Comparison of ENCODE assay signal across 19 cellular contexts in the genomic region with DNA sequence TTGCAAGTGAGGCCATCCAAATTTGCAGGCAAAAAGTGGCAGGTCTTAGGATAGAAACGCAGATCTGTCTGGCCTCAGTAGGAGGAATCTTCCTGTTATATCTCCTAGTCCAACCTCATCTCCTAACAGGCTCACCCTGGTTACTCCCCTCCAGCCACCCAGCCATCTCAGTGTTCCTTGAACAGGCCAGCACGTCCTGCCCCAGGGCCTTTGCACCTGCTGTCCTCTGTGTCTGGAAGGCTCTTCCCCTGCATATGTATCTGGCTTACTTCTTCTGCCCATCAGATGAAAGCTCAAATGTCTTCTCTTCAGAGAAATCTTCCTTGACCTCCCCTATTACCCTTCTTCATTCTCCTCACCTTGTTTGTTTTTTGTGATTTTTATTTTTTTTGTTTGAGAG.
"Had no signal": no experiment of that assay in that cellular context is flagged by ENCODE, and none has a peak within 500 bp of the region (broad histone marks: within the 10 kb centered on the region; RNA-seq: fewer than 3 reads in every experiment).

No MANE protein-coding gene starts in this region.

- H3K4me3 ChIP-seq: esophagus squamous epithelium, psoas muscle, spleen, thoracic aorta, transverse colon had no signal

- H3K4me1 ChIP-seq: esophagus squamous epithelium, parathyroid adenoma, psoas muscle, spleen, transverse colon had no signal

- H3K9me3 Mint-ChIP-seq: effector memory CD8-positive, alpha-beta T cell; nephron progenitor cell; stimulated activated naive B cell treated with anti-CD40 and anti-IgM and Interleukin-4, amounts not matched to agents 10 μg/mL and 1 μg/mL and 100 μg/mL, for 72 hours; stimulated activated naive CD8-positive, alpha-beta T cell treated with anti-CD3 and anti-CD28 coated beads, Interleukin-15, amount 100 ng/mL, for 72 hours had no signal

- H3K27me3 ChIP-seq: spleen, transverse colon had no signal

- FAIRE-seq: islet of Langerhans had no signal

- H3K36me3 Mint-ChIP-seq: naive thymus-derived CD4-positive, alpha-beta T cell; stimulated activated naive B cell treated with anti-CD40 and anti-IgM and Interleukin-4, amounts not matched to agents 10 μg/mL and 1 μg/mL and 100 μg/mL, for 72 hours had no signal

- H3K4me3 Mint-ChIP-seq: effector memory CD8-positive, alpha-beta T cell; naive thymus-derived CD4-positive, alpha-beta T cell; nephron progenitor cell; stimulated activated naive B cell treated with anti-CD40 and anti-IgM and Interleukin-4, amounts not matched to agents 10 μg/mL and 1 μg/mL and 100 μg/mL, for 72 hours; stimulated activated naive CD8-positive, alpha-beta T cell treated with anti-CD3 and anti-CD28 coated beads, Interleukin-15, amount 100 ng/mL, for 72 hours had no signal

- H3K27ac ChIP-seq: epithelial cell of prostate, esophagus squamous epithelium, parathyroid adenoma, psoas muscle, spleen, thoracic aorta, transverse colon had no signal

- DNase-seq: effector memory CD8-positive, alpha-beta T cell; esophagus squamous epithelium; foreskin fibroblast; kidney glomerular epithelial cell; mesendoderm; naive thymus-derived CD4-positive, alpha-beta T cell; psoas muscle; spleen; stimulated activated CD4-positive, alpha-beta T cell treated with anti-CD3 and anti-CD28 coated beads, Interleukin-15, amount 100 ng/mL, for 24 hours; stimulated activated CD4-positive, alpha-beta T cell treated with anti-CD3 and anti-CD28 coated beads, Interleukin-1b, Interleukin-23, amount 100 ng/mL, for 48 hours; stimulated activated CD4-positive, alpha-beta T cell treated with anti-CD3 and anti-CD28 coated beads, Interleukin-4, amount 100 ng/mL, for 24 hours; stimulated activated naive B cell treated with anti-CD40 and anti-IgM and Interleukin-4, amounts not matched to agents 10 μg/mL and 1 μg/mL and 100 μg/mL, for 72 hours; stimulated activated naive CD8-positive, alpha-beta T cell treated with anti-CD3 and anti-CD28 coated beads, Interleukin-15, amount 100 ng/mL, for 72 hours; transverse colon had no signal

- H2AFZ ChIP-seq: parathyroid adenoma had no signal

- H3K9me3 ChIP-seq: esophagus squamous epithelium, psoas muscle, spleen, thoracic aorta, transverse colon had no signal

- H3K27ac Mint-ChIP-seq: effector memory CD8-positive, alpha-beta T cell; naive thymus-derived CD4-positive, alpha-beta T cell; nephron progenitor cell; stimulated activated naive B cell treated with anti-CD40 and anti-IgM and Interleukin-4, amounts not matched to agents 10 μg/mL and 1 μg/mL and 100 μg/mL, for 72 hours had no signal

- H3K4me1 Mint-ChIP-seq: naive thymus-derived CD4-positive, alpha-beta T cell; stimulated activated naive B cell treated with anti-CD40 and anti-IgM and Interleukin-4, amounts not matched to agents 10 μg/mL and 1 μg/mL and 100 μg/mL, for 72 hours; stimulated activated naive CD8-positive, alpha-beta T cell treated with anti-CD3 and anti-CD28 coated beads, Interleukin-15, amount 100 ng/mL, for 72 hours had no signal

- H3K36me3 ChIP-seq: esophagus squamous epithelium, spleen, thoracic aorta, transverse colon had no signal

- H3K9ac ChIP-seq: parathyroid adenoma had no signal

- H3K79me2 ChIP-seq: parathyroid adenoma had no signal
